In genomic region chr6:40397287-40398033, GRCh38 we compare ENCODE assay signal across 22 cellular contexts.
DNase-seq lines count a peak whose midpoint lies in the region; ATAC-seq, FAIRE-seq and TF ChIP-seq lines count a peak whose summit lies in the region.
"Had no signal": no experiment of that assay in that cellular context is flagged by ENCODE, and none has a peak within 500 bp of the region (broad histone marks: within the 10 kb centered on the region; RNA-seq: fewer than 3 reads in every experiment).

No MANE protein-coding gene starts in this region.

- intact Hi-C loops in IMR-90 (cut with micrococcal nuclease): no loop called here

- dilution Hi-C loops in IMR-90 (cut with HindIII; ENCODE audit: low sequenced_read_pairs, unreplicated experiment): no loop called here
- dilution Hi-C loops in keratinocyte (cut with MboI; ENCODE audit: extremely low pct_ligation_motif_present, low sequenced_read_pairs): no loop called here

- no peak overlapping the region for H4K8ac ChIP-seq in IMR-90 (ENCODE audit: low read depth in 2 of 2, low read length in 2 of 2)

- no peak overlapping the region for H3K4me3 ChIP-seq in IMR-90 (ENCODE audit: insufficient read depth, low read depth, low read length)
- no peak overlapping the region for H3K4me3 ChIP-seq in keratinocyte (ENCODE audit: control insufficient read depth in 2 of 3, extremely low read depth in 1 of 3, insufficient read depth in 2 of 3, low read depth in 1 of 3, low read length in 3 of 3)
- H3K4me3 ChIP-seq: GM12878, GM23248 had no signal

- H3K4ac ChIP-seq in IMR-90 (ENCODE audit: low read depth, low read length): no peak overlapping the region

- DNase-seq in IMR-90 (no peak), keratinocyte (ENCODE audit: low read depth, low spot score) (no peak), superior temporal gyrus (ENCODE audit: extremely low spot score) (peak; percentile 48), NOMO-1 treated with DMSO at 0.1 percent for 48 hours (lab: John Stamatoyannopoulos, UW; ENCODE audit: unreplicated experiment) (no peak)
- DNase-seq: CD4-positive, alpha-beta memory T cell; DND-41; GM23248; HCEC 1CT; NCI-H187; NCI-H2171; NCI-H446 treated with DMSO at 0.1 percent for 48 hours; NCI-H82; SHP77 had no signal

- TF ChIP-seq POLR2A in IMR-90 (IDR thresholded peaks at IDR 0.05; ENCODE audit: low read depth, low read length): no peak

- H3K4me2 ChIP-seq in IMR-90 (ENCODE audit: low read depth, low read length) (no peak overlapping the region), keratinocyte (ENCODE audit: control insufficient read depth, extremely low read depth, insufficient read depth, low read depth, low read length) (peak overlapping the region; percentile 58)

- no peak overlapping the region for H2AFZ ChIP-seq in IMR-90 (replicated peaks; ENCODE audit: low read length, poor library complexity)
- peak overlapping the region; percentile 37 for H2AFZ ChIP-seq in keratinocyte (ENCODE audit: control insufficient read depth, low read length)
- H2AFZ ChIP-seq: GM23248 had no signal

- POLR2A ChIA-PET in IMR-90 (lab: Charles Lee; ENCODE audit: unreplicated experiment): no interaction called here

- CTCF ChIA-PET in IMR-90 (lab: Yijun Ruan, JAX): no interaction called here

- no peak overlapping the region for H4K91ac ChIP-seq in IMR-90 (ENCODE audit: insufficient read depth, low read depth, low read length)

- TF ChIP-seq CTCF in IMR-90 (conservative IDR thresholded peaks at IDR 0.05; ENCODE audit: low read depth, low read length) (no peak), VCaP (conservative IDR thresholded peaks at IDR 0.05) (no peak), keratinocyte (optimal IDR thresholded peaks at IDR 0.05 in 1 of 3, IDR thresholded peaks at IDR 0.05 in 1 of 3, conservative IDR thresholded peaks at IDR 0.05 in 1 of 3; ENCODE audit: extremely low read depth in 1 of 3, insufficient read depth in 2 of 3, low read length in 3 of 3) (no peak)

- no peaks in the 10 kb centered on the region for H3K79me1 ChIP-seq in IMR-90 (ENCODE audit: low read depth in 1 of 2, low read length in 2 of 2)

- WGBS in IMR-90 (ENCODE audit: extremely low coverage in 2 of 2, insufficient read length in 1 of 2), 2 experiments: no CpG with 5 or more reads among the region's 6 CpGs

- H3K9me3 ChIP-seq in IMR-90 (ENCODE audit: control insufficient read depth, insufficient read depth, low read length) (no peaks in the 10 kb centered on the region), keratinocyte (ENCODE audit: control insufficient read depth, low read depth, low read length) (no peaks in the 10 kb centered on the region)

- no peak overlapping the region for H2BK15ac ChIP-seq in IMR-90 (ENCODE audit: low read depth, low read length)

- H3K56ac ChIP-seq in IMR-90 (ENCODE audit: extremely low read depth, insufficient read depth, low read length): no peak overlapping the region

- H4K20me1 ChIP-seq in IMR-90 (ENCODE audit: insufficient read depth, low read length): no peaks in the 10 kb centered on the region
- no peaks in the 10 kb centered on the region for H4K20me1 ChIP-seq in keratinocyte (ENCODE audit: control insufficient read depth, extremely low read depth, insufficient read depth, low read length)

- no peak overlapping the region for H4K5ac ChIP-seq in IMR-90 (ENCODE audit: low read depth, low read length)

- H3K9me1 ChIP-seq in IMR-90 (ENCODE audit: insufficient read depth, low read length) (no peaks in the 10 kb centered on the region), keratinocyte (ENCODE audit: control insufficient read depth, extremely low read depth, insufficient read depth, low read length) (no peaks in the 10 kb centered on the region)

- H2BK20ac ChIP-seq in IMR-90 (ENCODE audit: low read depth, low read length): no peak overlapping the region

- FAIRE-seq in keratinocyte (lab: Jason Lieb, UNC): no peak
- FAIRE-seq: G401.6, GM12878, GM18507, RCC 7860 had no signal

- ATAC-seq in IMR-90 (ENCODE audit: low read depth) (no peak), HG02798 (IDR thresholded peaks at IDR 0.05; ENCODE audit: poor library complexity, unreplicated experiment) (no peak), HG03457 (IDR thresholded peaks at IDR 0.05; ENCODE audit: unreplicated experiment) (no peak)
- ATAC-seq: GM12878, SK-N-SH treated with all-trans-retinoic acid at 6 μM for 48 hours had no signal

- H3K9ac ChIP-seq in IMR-90 (ENCODE audit: low read depth, low read length): no peak overlapping the region
- H3K9ac ChIP-seq in keratinocyte (ENCODE audit: control insufficient read depth, extremely low read depth, insufficient read depth, low read length): no peak overlapping the region
- H3K9ac ChIP-seq: GM23248 had no signal

- no peak for TF ChIP-seq RAD21 in IMR-90 (IDR thresholded peaks at IDR 0.05; ENCODE audit: low read length)

- H3K23ac ChIP-seq in IMR-90 (ENCODE audit: low read depth, low read length): no peak overlapping the region

- H3K36me3 ChIP-seq in IMR-90 (ENCODE audit: control insufficient read depth, insufficient read depth, low read length): no peaks in the 10 kb centered on the region
- H3K36me3 ChIP-seq in keratinocyte (ENCODE audit: control insufficient read depth in 2 of 2, extremely low read depth in 1 of 2, insufficient read depth in 2 of 2, low read length in 2 of 2): no peaks in the 10 kb centered on the region

- no peak overlapping the region for H3K14ac ChIP-seq in IMR-90 (replicated peaks; ENCODE audit: low read depth, low read length)

- H3K4me1 ChIP-seq in IMR-90 (ENCODE audit: control insufficient read depth, insufficient read depth, low read length) (no peaks in the 10 kb centered on the region), keratinocyte (ENCODE audit: control insufficient read depth, extremely low read depth, insufficient read depth, low read length) (peaks cover 10% of the 10 kb centered on the region)

- no peak overlapping the region for H3K18ac ChIP-seq in IMR-90 (ENCODE audit: low read depth, low read length)

- BruUV-seq in IMR-90 (replicated peaks; lab: Mats Ljungman, UMichigan): no TSS peak

- H2BK5ac ChIP-seq in IMR-90 (ENCODE audit: low read depth, low read length, poor library complexity, severe bottlenecking): no peak overlapping the region

- H3K27me3 ChIP-seq in IMR-90 (ENCODE audit: control insufficient read depth, insufficient read depth, low read length) (no peaks in the 10 kb centered on the region), keratinocyte (ENCODE audit: control insufficient read depth, extremely low read depth, insufficient read depth, low read length) (no peaks in the 10 kb centered on the region)

- peak overlapping the region; percentile 13 for H2AK9ac ChIP-seq in IMR-90 (replicated peaks; ENCODE audit: low read depth, low read length, poor library complexity)

- no peaks in the 10 kb centered on the region for H3K79me2 ChIP-seq in keratinocyte (ENCODE audit: control insufficient read depth, insufficient read depth, low read length)

- H3K27ac ChIP-seq in IMR-90 (ENCODE audit: insufficient read depth, low read length) (no peak overlapping the region), VCaP (peak overlapping the region; percentile 47), keratinocyte (ENCODE audit: control insufficient read depth, insufficient read depth, low read length) (no peak overlapping the region)
- H3K27ac ChIP-seq: GM23248, HL-60 had no signal

- in situ Hi-C loops in IMR-90 (cut with MboI; ENCODE audit: low sequenced_read_pairs): no loop called here

- H2BK120ac ChIP-seq in IMR-90 (ENCODE audit: low read depth, low read length): no peak overlapping the region

- H2AK5ac ChIP-seq in IMR-90 (ENCODE audit: low read depth, low read length): no peak overlapping the region

TF ChIP-seq in IMR-90, 13 proteins besides CTCF, POLR2A, EP300 and RAD21:
- TF ChIP-seq FOS (IDR thresholded peaks at IDR 0.05; ENCODE audit: low read depth, low read length) (no peak), NFE2L2 (IDR thresholded peaks at IDR 0.05; ENCODE audit: low read depth, low read length) (no peak), MAZ (IDR thresholded peaks at IDR 0.05; ENCODE audit: borderline replicate concordance, low read depth, low read length) (no peak)
